In genomic region chr6:83270971-83271714, GRCh38 we compare ENCODE assay signal across 12 cellular contexts.
DNase-seq lines count a peak whose midpoint lies in the region; ATAC-seq, FAIRE-seq and TF ChIP-seq lines count a peak whose summit lies in the region.
"Had no signal": no experiment of that assay in that cellular context is flagged by ENCODE, and none has a peak within 500 bp of the region (broad histone marks: within the 10 kb centered on the region; RNA-seq: fewer than 3 reads in every experiment).

No MANE protein-coding gene starts in this region.

- intact Hi-C loops in K562 (cut with micrococcal nuclease) = no loop called here

- H3K4me3 ChIP-seq in K562 = no peak overlapping the region
- H3K4me3 ChIP-seq: sigmoid colon, SJCRH30 had no signal

- no peak overlapping the region for H3K4me2 ChIP-seq in K562 (ENCODE audit: insufficient read depth, low read length)

- 37% methylated on average over 6 of the region's 6 CpGs for WGBS in K562 (ENCODE audit: insufficient coverage, low coverage, missing lambda C conversion rate)

- no peak for TF ChIP-seq EP300 in K562 (IDR thresholded peaks at IDR 0.05; ENCODE audit: low read length)

- H3K27me3 ChIP-seq in K562 (ENCODE audit: control insufficient read depth in 2 of 2, insufficient read depth in 2 of 2, low read length in 2 of 2) = no peaks in the 10 kb centered on the region
- H3K27me3 ChIP-seq: sigmoid colon, SJCRH30 had no signal

- CTCF ChIA-PET in K562 (lab: Yijun Ruan, JAX; ENCODE audit: low intra/inter-chr PET ratio) = no interaction called here

- no peak for TF ChIP-seq CTCF in K562 (IDR thresholded peaks at IDR 0.05 in 2 of 3, conservative IDR thresholded peaks at IDR 0.05 in 1 of 3; ENCODE audit: insufficient read depth in 2 of 3, low read depth in 1 of 3, low read length in 3 of 3)

- in situ Hi-C loops in K562 (cut with MboI) = no loop called here

- POLR2A ChIA-PET in K562 (lab: Yijun Ruan, JAX) = interaction anchor here (0.6 kb wide), 1 partner anchor 985 kb away, joined by 3 read pairs; no protein-coding TSS in a partner anchor

- no peaks in the 10 kb centered on the region for H3K9me1 ChIP-seq in K562 (ENCODE audit: control insufficient read depth, insufficient read depth, low read length)

- TF ChIP-seq RAD21 in K562 (CRISPR knock-in tag; conservative IDR thresholded peaks at IDR 0.05 in 1 of 2, IDR thresholded peaks at IDR 0.05 in 1 of 2) = no peak

- ATAC-seq in GM18861 (IDR thresholded peaks at IDR 0.05; ENCODE audit: unreplicated experiment) (peak; percentile 78), HG03378 (IDR thresholded peaks at IDR 0.05; ENCODE audit: unreplicated experiment) (peak; percentile 91), K562 (no peak)
- ATAC-seq: left lobe of liver had no signal

- H3K79me2 ChIP-seq in K562 (ENCODE audit: control insufficient read depth, insufficient read depth, low read length) = no peaks in the 10 kb centered on the region

- no peak overlapping the region for H3K9ac ChIP-seq in K562 (ENCODE audit: insufficient read depth in 1 of 2, low read depth in 2 of 2, low read length in 2 of 2)

- no peaks in the 10 kb centered on the region for H3K36me3 ChIP-seq in K562 (ENCODE audit: control insufficient read depth, insufficient read depth, low read length)
- H3K36me3 ChIP-seq: sigmoid colon, SJCRH30 had no signal

- DNase-seq in K562 (ENCODE audit: extremely low read depth in 1 of 4, low spot score in 3 of 4) (no peak), renal cortical epithelial cell (ENCODE audit: low read depth) (peak; percentile 39), putamen (ENCODE audit: low spot score) (no peak), germinal center (ENCODE audit: low spot score) (no peak)
- no peak for DNase-seq in NK-92 treated with Interleukin-12 subunit alpha and Interleukin-12 subunit beta, amount 100 ng/mL, for 24 hours (lab: John Stamatoyannopoulos, UW)
- DNase-seq in activated CD8-positive, alpha-beta memory T cell treated with anti-CD3 and anti-CD28 coated beads, Interleukin-2, amount 50 U/mL, for 48 hours = no peak
- DNase-seq: NCI-H1048, sigmoid colon, SJCRH30 had no signal

- no peak overlapping the region for H3K27ac ChIP-seq in K562 (ENCODE audit: extremely low read depth, low read depth, low read length)
- H3K27ac ChIP-seq: sigmoid colon, SJCRH30 had no signal

- FAIRE-seq in K562 (lab: Jason Lieb, UNC) = no peak

- no peaks in the 10 kb centered on the region for H3K4me1 ChIP-seq in K562 (replicated peaks in 1 of 2; ENCODE audit: control insufficient read depth in 2 of 2, insufficient read depth in 2 of 2, low read length in 2 of 2)
- H3K4me1 ChIP-seq: sigmoid colon, SJCRH30 had no signal

- no TSS peak for BruUV-seq in K562 (replicated peaks; lab: Mats Ljungman, UMichigan)

- no peaks in the 10 kb centered on the region for H4K20me1 ChIP-seq in K562 (replicated peaks; ENCODE audit: control insufficient read depth, insufficient read depth, low read length)

- H2AFZ ChIP-seq in K562 (ENCODE audit: low read depth, low read length) = no peak overlapping the region

- no peaks in the 10 kb centered on the region for H3K9me3 ChIP-seq in K562 (replicated peaks; ENCODE audit: control insufficient read depth, insufficient read depth, low read depth, low read length)
- H3K9me3 ChIP-seq: sigmoid colon, SJCRH30 had no signal

- no peak for TF ChIP-seq POLR2A in K562 (conservative IDR thresholded peaks at IDR 0.05)

TF ChIP-seq in K562, 482 proteins besides CTCF, POLR2A, EP300 and RAD21 (continues in another document):
- TF ChIP-seq, protein P1, sequence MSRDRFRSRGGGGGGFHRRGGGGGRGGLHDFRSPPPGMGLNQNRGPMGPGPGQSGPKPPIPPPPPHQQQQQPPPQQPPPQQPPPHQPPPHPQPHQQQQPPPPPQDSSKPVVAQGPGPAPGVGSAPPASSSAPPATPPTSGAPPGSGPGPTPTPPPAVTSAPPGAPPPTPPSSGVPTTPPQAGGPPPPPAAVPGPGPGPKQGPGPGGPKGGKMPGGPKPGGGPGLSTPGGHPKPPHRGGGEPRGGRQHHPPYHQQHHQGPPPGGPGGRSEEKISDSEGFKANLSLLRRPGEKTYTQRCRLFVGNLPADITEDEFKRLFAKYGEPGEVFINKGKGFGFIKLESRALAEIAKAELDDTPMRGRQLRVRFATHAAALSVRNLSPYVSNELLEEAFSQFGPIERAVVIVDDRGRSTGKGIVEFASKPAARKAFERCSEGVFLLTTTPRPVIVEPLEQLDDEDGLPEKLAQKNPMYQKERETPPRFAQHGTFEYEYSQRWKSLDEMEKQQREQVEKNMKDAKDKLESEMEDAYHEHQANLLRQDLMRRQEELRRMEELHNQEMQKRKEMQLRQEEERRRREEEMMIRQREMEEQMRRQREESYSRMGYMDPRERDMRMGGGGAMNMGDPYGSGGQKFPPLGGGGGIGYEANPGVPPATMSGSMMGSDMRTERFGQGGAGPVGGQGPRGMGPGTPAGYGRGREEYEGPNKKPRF (IDR thresholded peaks at IDR 0.05; ENCODE audit: low read depth, low read length) = no peak
- TF ChIP-seq ZNF316 (IDR thresholded peaks at IDR 0.05) = peak; percentile 51; the same call in 1 of the 2 replicates
- TF ChIP-seq KDM4B (IDR thresholded peaks at IDR 0.05; ENCODE audit: borderline replicate concordance in 2 of 2, low read depth in 1 of 2) = no peak
- TF ChIP-seq JUND (IDR thresholded peaks at IDR 0.05; ENCODE audit: borderline replicate concordance, low read depth, low read length) = no peak
- TF ChIP-seq JUND (tag; IDR thresholded peaks at IDR 0.05; ENCODE audit: borderline replicate concordance, low read depth, low read length) = 0 out of 3 replicates have a peak, but pooled peaks have one; percentile 19
- TF ChIP-seq, protein P2, sequence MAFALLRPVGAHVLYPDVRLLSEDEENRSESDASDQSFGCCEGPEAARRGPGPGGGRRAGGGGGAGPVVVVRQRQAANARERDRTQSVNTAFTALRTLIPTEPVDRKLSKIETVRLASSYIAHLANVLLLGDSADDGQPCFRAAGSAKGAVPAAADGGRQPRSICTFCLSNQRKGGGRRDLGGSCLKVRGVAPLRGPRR (CRISPR knock-in tag; IDR thresholded peaks at IDR 0.05) = no peak
- TF ChIP-seq, protein P3, sequence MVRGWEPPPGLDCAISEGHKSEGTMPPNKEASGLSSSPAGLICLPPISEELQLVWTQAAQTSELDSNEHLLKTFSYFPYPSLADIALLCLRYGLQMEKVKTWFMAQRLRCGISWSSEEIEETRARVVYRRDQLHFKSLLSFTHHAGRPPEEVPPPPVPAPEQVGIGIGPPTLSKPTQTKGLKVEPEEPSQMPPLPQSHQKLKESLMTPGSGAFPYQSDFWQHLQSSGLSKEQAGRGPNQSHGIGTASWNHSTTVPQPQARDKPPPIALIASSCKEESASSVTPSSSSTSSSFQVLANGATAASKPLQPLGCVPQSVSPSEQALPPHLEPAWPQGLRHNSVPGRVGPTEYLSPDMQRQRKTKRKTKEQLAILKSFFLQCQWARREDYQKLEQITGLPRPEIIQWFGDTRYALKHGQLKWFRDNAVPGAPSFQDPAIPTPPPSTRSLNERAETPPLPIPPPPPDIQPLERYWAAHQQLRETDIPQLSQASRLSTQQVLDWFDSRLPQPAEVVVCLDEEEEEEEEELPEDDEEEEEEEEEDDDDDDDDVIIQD (CRISPR knock-in tag; IDR thresholded peaks at IDR 0.05) = no peak
- no peak for TF ChIP-seq DEAF1 (CRISPR knock-in tag; IDR thresholded peaks at IDR 0.05)
- TF ChIP-seq ZNF77 (CRISPR knock-in tag; IDR thresholded peaks at IDR 0.05) = no peak
- TF ChIP-seq MECOM (CRISPR knock-in tag; IDR thresholded peaks at IDR 0.05) = no peak
- peak; percentile 59; the same call in 1 of the 2 replicates for TF ChIP-seq ATF3 (IDR thresholded peaks at IDR 0.05)
- no peak for TF ChIP-seq ATF3 (CRISPR knock-in tag; conservative IDR thresholded peaks at IDR 0.05)
- no peak for TF ChIP-seq HDAC3 (IDR thresholded peaks at IDR 0.05; ENCODE audit: borderline replicate concordance, partially characterized antibody)
- peak; percentile 20; the same call in 1 of the 2 replicates for TF ChIP-seq SMARCA4 (IDR thresholded peaks at IDR 0.05)
- TF ChIP-seq PML (IDR thresholded peaks at IDR 0.05; ENCODE audit: low read length) = no peak
- no peak for TF ChIP-seq ZC3H4 (CRISPR knock-in tag; IDR thresholded peaks at IDR 0.05; ENCODE audit: borderline replicate concordance)
- peak; percentile 39; the same call in 1 of the 2 replicates for TF ChIP-seq SMARCE1 (IDR thresholded peaks at IDR 0.05)
- peak; percentile 37; the same call in 1 of the 2 replicates for TF ChIP-seq ARID1B (IDR thresholded peaks at IDR 0.05)
- TF ChIP-seq MAFG (tag; conservative IDR thresholded peaks at IDR 0.05) = peak; percentile 35; the same call in 1 of the 2 replicates
- peak; percentile 27; the same call in 1 of the 2 replicates for TF ChIP-seq C11orf30 (IDR thresholded peaks at IDR 0.05; ENCODE audit: low read depth)
- TF ChIP-seq U2AF2 (optimal IDR thresholded peaks at IDR 0.05; ENCODE audit: low read depth, low read length) = no peak
- TF ChIP-seq FOSL1 (tag; conservative IDR thresholded peaks at IDR 0.05) = peak; percentile 97
- 0 out of 2 replicates have a peak, but pooled peaks have one; percentile 47 for TF ChIP-seq JUN (IDR thresholded peaks at IDR 0.05; ENCODE audit: borderline replicate concordance, low read depth, low read length)
- no peak for TF ChIP-seq JUN (CRISPR knock-in tag; IDR thresholded peaks at IDR 0.05; ENCODE audit: borderline replicate concordance)
